Comparison of ENCODE assay signal across 1 cellular context in genomic region chr11:119423459-119424254, GRCh38.
TF ChIP-seq lines count a peak whose summit lies in the region.

No MANE protein-coding gene starts in this region.

TF ChIP-seq in IMR-90, 13 proteins besides CTCF, POLR2A, EP300 and RAD21 (continued from another document):
- TF ChIP-seq SMC3 (IDR thresholded peaks at IDR 0.05; ENCODE audit: low read depth, low read length) (no peak), MAZ (IDR thresholded peaks at IDR 0.05; ENCODE audit: borderline replicate concordance, low read depth, low read length) (no peak), MAFK (IDR thresholded peaks at IDR 0.05; ENCODE audit: low read depth, low read length) (no peak), CHD1 (IDR thresholded peaks at IDR 0.05; ENCODE audit: low read depth, low read length) (no peak)
